In genomic region chr6:34385793-34386195, GRCh38 we compare ENCODE assay signal across 1 cellular context.
TF ChIP-seq lines count a peak whose summit lies in the region.

No MANE protein-coding gene starts in this region.

TF ChIP-seq in IMR-90, 13 proteins besides CTCF, POLR2A, EP300 and RAD21:
- TF ChIP-seq FOS (IDR thresholded peaks at IDR 0.05; ENCODE audit: low read depth, low read length) (no peak), CEBPB (IDR thresholded peaks at IDR 0.05; ENCODE audit: low read depth, low read length) (0 out of 2 replicates have a peak, but pooled peaks have one; percentile 9), USF2 (IDR thresholded peaks at IDR 0.05; ENCODE audit: low read depth, low read length) (no peak), SMC3 (IDR thresholded peaks at IDR 0.05; ENCODE audit: low read depth, low read length) (no peak), BHLHE40 (IDR thresholded peaks at IDR 0.05; ENCODE audit: low read depth, low read length) (no peak)
